12 cellular contexts compared by ENCODE assay signal in the genomic region with DNA sequence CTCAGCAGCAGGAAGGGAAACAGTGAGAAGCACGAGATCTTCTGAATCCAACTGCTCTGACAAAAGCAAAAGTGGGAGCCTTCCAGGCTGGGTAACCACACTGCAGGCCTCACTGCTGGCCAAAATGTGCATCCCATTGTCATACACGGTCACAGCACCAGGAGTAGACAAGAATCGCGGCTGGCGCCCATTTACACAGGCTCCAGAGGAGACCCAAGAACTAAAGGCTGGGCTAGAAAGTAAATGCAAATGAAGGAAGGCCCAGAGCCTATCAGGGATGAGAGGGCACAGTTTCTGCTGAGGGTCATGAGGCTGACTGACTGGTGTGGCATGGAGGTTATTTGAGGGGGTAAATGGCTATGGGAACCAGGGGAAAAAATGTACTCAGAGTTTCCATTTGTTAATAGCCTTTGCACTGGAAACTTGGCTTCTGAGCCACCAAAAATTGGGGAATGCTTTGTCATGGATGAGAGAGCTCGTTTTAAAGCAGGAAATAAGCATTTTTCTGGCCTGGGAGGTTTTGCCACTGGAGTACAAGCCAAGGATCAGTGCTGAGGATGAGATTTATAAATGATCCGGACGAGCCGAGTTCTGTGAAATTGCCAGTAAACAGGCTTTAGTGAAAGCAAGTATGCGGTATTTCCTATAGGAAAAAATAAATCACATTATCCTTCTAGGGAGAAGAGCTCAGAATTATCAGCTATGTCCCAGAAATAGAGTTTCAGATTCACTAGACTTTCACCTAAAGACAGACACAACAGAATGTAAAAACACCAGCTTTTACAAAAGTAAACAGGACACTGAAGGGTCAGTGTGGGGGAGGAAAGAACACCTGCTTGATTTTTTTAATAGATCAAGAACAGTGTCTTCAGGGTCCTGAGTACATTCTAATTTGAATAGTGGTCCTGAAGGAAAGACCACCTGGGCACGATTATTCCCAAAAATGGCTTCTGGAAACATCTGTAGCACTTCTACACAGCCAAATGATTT.
DNase-seq lines count a peak whose midpoint lies in the region; ATAC-seq lines count a peak whose summit lies in the region.
"Had no signal": no experiment of that assay in that cellular context is flagged by ENCODE, and none has a peak within 500 bp of the region (broad histone marks: within the 10 kb centered on the region; RNA-seq: fewer than 3 reads in every experiment).

No MANE protein-coding gene starts in this region.

- H3K27me3 Mint-ChIP-seq in stimulated activated naive CD8-positive, alpha-beta T cell treated with anti-CD3 and anti-CD28 coated beads, Interleukin-15, Interleukin-2, amounts not matched to agents 100 ng/mL and 50 ng/mL, for 24 hours = no peaks in the 10 kb centered on the region
- H3K27me3 Mint-ChIP-seq in natural killer cell treated with Interleukin-12 subunit alpha and Interleukin-12 subunit beta and Interleukin-15 and Interleukin-18, amount 100 ng/mL, for 72 hours = no peaks in the 10 kb centered on the region

- ATAC-seq in stimulated activated naive CD8-positive, alpha-beta T cell treated with anti-CD3 and anti-CD28 coated beads, Interleukin-15, Interleukin-2, amounts not matched to agents 100 U/mL and 50 U/mL, for 24 hours = no peak
- no peak for ATAC-seq in natural killer cell treated with Interleukin-12 subunit alpha and Interleukin-12 subunit beta and Interleukin-15 and Interleukin-18, amount 100 ng/mL, for 72 hours
- ATAC-seq in aorta (ENCODE audit: low FRiP score) (peak; percentile 81), GM18870 (IDR thresholded peaks at IDR 0.05; ENCODE audit: unreplicated experiment) (no peak)

- H3K9me3 ChIP-seq in duodenal mucosa (ENCODE audit: control insufficient read depth in 1 of 2, low read length in 2 of 2) (no peaks in the 10 kb centered on the region), aorta (ENCODE audit: control insufficient read depth, low read length) (no peaks in the 10 kb centered on the region)

- no peak overlapping the region for H3K4me3 Mint-ChIP-seq in stimulated activated naive CD8-positive, alpha-beta T cell treated with anti-CD3 and anti-CD28 coated beads, Interleukin-15, Interleukin-2, amounts not matched to agents 100 ng/mL and 50 ng/mL, for 24 hours
- H3K4me3 Mint-ChIP-seq in natural killer cell treated with Interleukin-12 subunit alpha and Interleukin-12 subunit beta and Interleukin-15 and Interleukin-18, amount 100 ng/mL, for 72 hours = no peak overlapping the region

- H3K4me1 Mint-ChIP-seq in stimulated activated naive CD8-positive, alpha-beta T cell treated with anti-CD3 and anti-CD28 coated beads, Interleukin-15, Interleukin-2, amounts not matched to agents 100 ng/mL and 50 ng/mL, for 24 hours (ENCODE audit: low read depth) = peaks cover 33% of the 10 kb centered on the region
- peaks cover 0 to 29% of the 10 kb centered on the region in 2 donors for H3K4me1 Mint-ChIP-seq in natural killer cell treated with Interleukin-12 subunit alpha and Interleukin-12 subunit beta and Interleukin-15 and Interleukin-18, amount 100 ng/mL, for 72 hours (ENCODE audit: low read depth in 2 of 2)

- peak overlapping the region in 1 of 2 donors; percentile 22 for H3K9ac ChIP-seq in duodenal mucosa (ENCODE audit: low read depth in 1 of 2, low read length in 2 of 2)

- H3K27ac ChIP-seq in duodenal mucosa (ENCODE audit: low read depth, low read length) (peak overlapping the region; percentile 49), aorta (ENCODE audit: low read depth in 1 of 2, low read length in 2 of 2) (peak overlapping the region; percentile 29 to 56)
- H3K27ac ChIP-seq: C4-2B, WERI-Rb-1 had no signal

- H3K9me3 Mint-ChIP-seq in stimulated activated naive CD8-positive, alpha-beta T cell treated with anti-CD3 and anti-CD28 coated beads, Interleukin-15, Interleukin-2, amounts not matched to agents 100 ng/mL and 50 ng/mL, for 24 hours = no peaks in the 10 kb centered on the region
- H3K9me3 Mint-ChIP-seq in natural killer cell treated with Interleukin-12 subunit alpha and Interleukin-12 subunit beta and Interleukin-15 and Interleukin-18, amount 100 ng/mL, for 72 hours = no peaks in the 10 kb centered on the region

- DNase-seq in stimulated activated naive CD8-positive, alpha-beta T cell treated with anti-CD3 and anti-CD28 coated beads, Interleukin-15, Interleukin-2, amounts not matched to agents 100 U/mL and 50 U/mL, for 24 hours = no peak
- DNase-seq in natural killer cell treated with Interleukin-12 subunit alpha and Interleukin-12 subunit beta and Interleukin-15 and Interleukin-18, amount 100 ng/mL, for 72 hours (ENCODE audit: low spot score) = no peak
- no peak for DNase-seq in aorta
- no peak for DNase-seq in G401 (ENCODE audit: low spot score)
- DNase-seq in EL = no peak
- DNase-seq: NCI-H1048, OCI-M1, WERI-Rb-1 had no signal

- H3K36me3 ChIP-seq in duodenal mucosa (ENCODE audit: control insufficient read depth in 1 of 2, insufficient read depth in 2 of 2, low read length in 2 of 2) = peaks cover 63 to 99% of the 10 kb centered on the region in 2 donors
- H3K36me3 ChIP-seq in aorta (ENCODE audit: control insufficient read depth in 1 of 2, insufficient read depth in 2 of 2, low read length in 1 of 2) = peaks cover 0 to 6% of the 10 kb centered on the region in 2 donors

- 47 to 50% methylated on average over 11 of the region's 11 CpGs for WGBS in aorta, 2 donors

- in situ Hi-C loops in G401 (cut with HindIII; ENCODE audit: low sequenced_read_pairs) = no loop called here

- peak overlapping the region; percentile 83 for H3K27ac Mint-ChIP-seq in stimulated activated naive CD8-positive, alpha-beta T cell treated with anti-CD3 and anti-CD28 coated beads, Interleukin-15, Interleukin-2, amounts not matched to agents 100 ng/mL and 50 ng/mL, for 24 hours
- H3K27ac Mint-ChIP-seq in natural killer cell treated with Interleukin-12 subunit alpha and Interleukin-12 subunit beta and Interleukin-15 and Interleukin-18, amount 100 ng/mL, for 72 hours = peak overlapping the region; percentile 20 to 74

- intact Hi-C loops in aorta (cut with DNase I) = loop anchor here (5.0 kb wide), 2 partner anchors 52 to 82 kb away; a partner anchor contains a TSS

- H3K4me1 ChIP-seq in duodenal mucosa (ENCODE audit: control insufficient read depth in 1 of 2, insufficient read depth in 2 of 2, low read length in 2 of 2) (no peaks in the 10 kb centered on the region), aorta (ENCODE audit: control insufficient read depth in 1 of 2, insufficient read depth in 2 of 2, low read length in 2 of 2) (no peaks in the 10 kb centered on the region)

- peaks cover 98% of the 10 kb centered on the region for H3K36me3 Mint-ChIP-seq in stimulated activated naive CD8-positive, alpha-beta T cell treated with anti-CD3 and anti-CD28 coated beads, Interleukin-15, Interleukin-2, amounts not matched to agents 100 ng/mL and 50 ng/mL, for 24 hours (ENCODE audit: low read depth)
- peaks cover 26% of the 10 kb centered on the region for H3K36me3 Mint-ChIP-seq in natural killer cell treated with Interleukin-12 subunit alpha and Interleukin-12 subunit beta and Interleukin-15 and Interleukin-18, amount 100 ng/mL, for 72 hours

- H3K4me3 ChIP-seq in duodenal mucosa (ENCODE audit: low read depth in 1 of 2, low read length in 2 of 2) = no peak overlapping the region
- H3K4me3 ChIP-seq in aorta (ENCODE audit: low read length in 2 of 2) = no peak overlapping the region

- H3K27me3 ChIP-seq in duodenal mucosa (ENCODE audit: control insufficient read depth in 1 of 2, insufficient read depth in 2 of 2, low read length in 2 of 2) (no peaks in the 10 kb centered on the region), aorta (ENCODE audit: control insufficient read depth in 1 of 2, insufficient read depth in 2 of 2, low read length in 1 of 2) (no peaks in the 10 kb centered on the region)
